In the genomic region with DNA sequence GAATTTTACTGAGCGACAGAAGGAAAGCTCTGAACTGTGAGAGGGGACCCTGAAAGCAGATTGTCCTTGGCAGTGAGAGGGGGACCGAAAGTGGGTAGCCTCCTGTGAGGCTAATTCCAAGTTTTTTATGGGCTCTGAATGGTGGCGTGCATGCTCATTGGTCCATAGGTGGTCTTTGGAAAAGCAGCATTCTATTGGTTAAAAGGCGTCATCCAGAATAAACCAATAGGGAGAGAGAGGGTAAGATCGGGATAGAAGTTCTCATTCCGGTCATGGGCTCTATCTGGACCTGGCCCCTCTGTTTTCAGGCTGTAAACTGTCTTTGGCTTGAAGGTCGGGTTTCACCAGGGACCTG, we compare ENCODE assay signal across 1 cellular context.
TF ChIP-seq lines count a peak whose summit lies in the region.

No MANE protein-coding gene starts in this region.

TF ChIP-seq in K562, 482 proteins besides CTCF, POLR2A, EP300 and RAD21 (continued from another document):
- TF ChIP-seq CREB3L1 (IDR thresholded peaks at IDR 0.05; ENCODE audit: borderline replicate concordance, low read depth) (no peak), ZNF263 (CRISPR knock-in tag; IDR thresholded peaks at IDR 0.05; ENCODE audit: borderline replicate concordance) (no peak), KLF16 (IDR thresholded peaks at IDR 0.05) (no peak), MEIS2 (IDR thresholded peaks at IDR 0.05; ENCODE audit: partially characterized antibody) (no peak), ZNF280A (IDR thresholded peaks at IDR 0.05; ENCODE audit: low read depth, partially characterized antibody) (no peak), ZNF57 (CRISPR knock-in tag; IDR thresholded peaks at IDR 0.05) (no peak), ARHGAP35 (IDR thresholded peaks at IDR 0.05; ENCODE audit: partially characterized antibody) (no peak), BDP1 (IDR thresholded peaks at IDR 0.05; ENCODE audit: insufficient read depth, insufficient read length) (no peak), ARID1B (IDR thresholded peaks at IDR 0.05) (no peak)
